Comparison of ENCODE assay signal across 28 cellular contexts in the genomic region with DNA sequence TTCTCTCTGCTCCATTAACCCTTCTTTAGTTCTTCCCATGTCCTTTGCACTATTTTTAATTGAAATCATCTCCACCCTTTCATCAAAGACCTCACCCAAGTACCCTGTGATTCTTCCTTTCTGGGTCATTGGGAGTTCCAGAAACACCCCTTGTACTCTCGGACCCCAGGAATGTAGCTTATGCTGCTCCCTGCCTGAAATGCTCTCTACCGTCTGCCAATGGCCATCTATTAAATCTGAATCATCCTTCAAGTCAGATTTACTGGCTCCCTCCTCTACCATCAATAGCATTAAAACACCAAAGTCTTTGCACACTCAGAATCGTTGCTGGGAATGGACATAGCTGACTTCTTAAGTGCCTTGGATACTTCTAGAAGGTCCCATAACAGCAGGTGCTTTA.
"Had no signal": no experiment of that assay in that cellular context is flagged by ENCODE, and none has a peak within 500 bp of the region (broad histone marks: within the 10 kb centered on the region; RNA-seq: fewer than 3 reads in every experiment).

No MANE protein-coding gene starts in this region.

- H3K4me1 ChIP-seq: body of pancreas, psoas muscle, right atrium auricular region had no signal

- H3K9me3 ChIP-seq: body of pancreas, psoas muscle, right atrium auricular region, stomach, thyroid gland, upper lobe of left lung had no signal

- H3K27me3 ChIP-seq: body of pancreas, neural progenitor cell, right atrium auricular region, stomach, thyroid gland, upper lobe of left lung had no signal

- H3K27me3 Mint-ChIP-seq: stimulated activated naive B cell treated with anti-CD40 and anti-IgM and Interleukin-4, amounts not matched to agents 10 μg/mL and 1 μg/mL and 100 μg/mL, for 72 hours had no signal

- H3K4me3 Mint-ChIP-seq: activated CD4-positive, alpha-beta memory T cell treated with anti-CD3 and anti-CD28 coated beads for 36 hours; activated CD4-positive, alpha-beta T cell treated with anti-CD3 and anti-CD28 coated beads, Interleukin-2, amount 10 ng/mL, durations not matched to agents 24 days and 14 days; activated T-cell treated with anti-CD3 and anti-CD28 coated beads, Interleukin-2, amount 50 U/mL, for 24 hours; activated T-helper 17 cell treated with anti-CD3 and anti-CD28 coated beads, Interleukin-2, amount 50 U/mL, for 72 hours; immature natural killer cell; memory B cell; naive thymus-derived CD4-positive, alpha-beta T cell; neural progenitor cell; stimulated activated naive B cell treated with anti-CD40 and anti-IgM and Interleukin-4, amounts not matched to agents 10 μg/mL and 1 μg/mL and 100 μg/mL, for 72 hours had no signal

- H3K27ac Mint-ChIP-seq: activated CD4-positive, alpha-beta memory T cell treated with anti-CD3 and anti-CD28 coated beads for 36 hours; activated CD4-positive, alpha-beta T cell treated with anti-CD3 and anti-CD28 coated beads, Interleukin-2, amount 10 ng/mL, durations not matched to agents 24 days and 14 days; activated naive CD4-positive, alpha-beta T cell treated with anti-CD3 and anti-CD28 coated beads, Interleukin-2, amount 50 U/mL, for 72 hours; activated T-cell treated with anti-CD3 and anti-CD28 coated beads, Interleukin-2, amount 50 U/mL, for 24 hours; activated T-helper 17 cell treated with anti-CD3 and anti-CD28 coated beads, Interleukin-2, amount 50 U/mL, for 72 hours; immature natural killer cell; memory B cell; naive thymus-derived CD4-positive, alpha-beta T cell; stimulated activated naive B cell treated with anti-CD40 and anti-IgM and Interleukin-4, amounts not matched to agents 10 μg/mL and 1 μg/mL and 100 μg/mL, for 72 hours had no signal

- H3K4me2 ChIP-seq: neural progenitor cell had no signal

- H3K4me3 ChIP-seq: body of pancreas, neural progenitor cell, psoas muscle, right atrium auricular region, stomach, thyroid gland, upper lobe of left lung had no signal

- ATAC-seq: activated CD4-positive, CD25-positive, alpha-beta regulatory T cell treated with anti-CD3 and anti-CD28 coated beads, Interleukin-2, amount 50 U/mL, for 24 hours; activated naive CD4-positive, alpha-beta T cell treated with anti-CD3 and anti-CD28 coated beads, Interleukin-2, amount 50 U/mL, for 72 hours; activated T-helper 17 cell treated with anti-CD3 and anti-CD28 coated beads, Interleukin-2, amount 50 U/mL, for 72 hours; body of pancreas; naive thymus-derived CD4-positive, alpha-beta T cell; psoas muscle; stimulated activated naive B cell treated with anti-CD40 and anti-IgM and Interleukin-4, amounts not matched to agents 10 μg/mL and 1 μg/mL and 100 μg/mL, for 72 hours had no signal

- H3K9me3 Mint-ChIP-seq: activated CD4-positive, alpha-beta memory T cell treated with anti-CD3 and anti-CD28 coated beads for 36 hours; activated CD4-positive, alpha-beta T cell treated with anti-CD3 and anti-CD28 coated beads, Interleukin-2, amount 10 ng/mL, durations not matched to agents 24 days and 14 days; activated T-cell treated with anti-CD3 and anti-CD28 coated beads, Interleukin-2, amount 50 U/mL, for 24 hours; activated T-helper 17 cell treated with anti-CD3 and anti-CD28 coated beads, Interleukin-2, amount 50 U/mL, for 72 hours; immature natural killer cell; stimulated activated naive B cell treated with anti-CD40 and anti-IgM and Interleukin-4, amounts not matched to agents 10 μg/mL and 1 μg/mL and 100 μg/mL, for 72 hours had no signal

- H2AFZ ChIP-seq: neural progenitor cell, parathyroid adenoma had no signal

- H3K79me2 ChIP-seq: parathyroid adenoma had no signal

- H3K9ac ChIP-seq: neural progenitor cell, parathyroid adenoma had no signal

- H3K4me1 Mint-ChIP-seq: activated CD4-positive, alpha-beta T cell treated with anti-CD3 and anti-CD28 coated beads, Interleukin-2, amount 10 ng/mL, durations not matched to agents 24 days and 14 days; immature natural killer cell; memory B cell had no signal

- H3K36me3 ChIP-seq: neural progenitor cell, right atrium auricular region, stomach, thyroid gland, upper lobe of left lung, WERI-Rb-1 had no signal

- H3K27ac ChIP-seq: body of pancreas, neural progenitor cell, psoas muscle, upper lobe of left lung, WERI-Rb-1 had no signal

- H3K36me3 Mint-ChIP-seq: activated CD4-positive, alpha-beta memory T cell treated with anti-CD3 and anti-CD28 coated beads for 36 hours; activated naive CD4-positive, alpha-beta T cell treated with anti-CD3 and anti-CD28 coated beads, Interleukin-2, amount 50 U/mL, for 72 hours; immature natural killer cell; memory B cell; naive thymus-derived CD4-positive, alpha-beta T cell; neural progenitor cell; stimulated activated naive B cell treated with anti-CD40 and anti-IgM and Interleukin-4, amounts not matched to agents 10 μg/mL and 1 μg/mL and 100 μg/mL, for 72 hours had no signal

- DNase-seq: activated CD4-positive, alpha-beta memory T cell treated with anti-CD3 and anti-CD28 coated beads for 36 hours; activated CD4-positive, alpha-beta T cell treated with anti-CD3 and anti-CD28 coated beads, Interleukin-2, amount 10 ng/mL, durations not matched to agents 24 days and 14 days; activated CD8-positive, alpha-beta memory T cell treated with anti-CD3 and anti-CD28 coated beads, Interleukin-2, amount 50 U/mL, for 48 hours; activated T-cell treated with anti-CD3 and anti-CD28 coated beads, Interleukin-2, amount 50 U/mL, for 24 hours; body of pancreas; dermis blood vessel endothelial cell; effector CD4-positive, alpha-beta T cell; head of caudate nucleus; hypothalamus; immature natural killer cell; midbrain; naive thymus-derived CD4-positive, alpha-beta T cell; occipital lobe; psoas muscle; stimulated activated CD4-positive, alpha-beta T cell treated with anti-CD3 and anti-CD28 coated beads, Interleukin-15, amount 100 ng/mL, for 24 hours; stimulated activated CD4-positive, alpha-beta T cell treated with anti-CD3 and anti-CD28 coated beads, Interleukin-2, amount 100 ng/mL, for 24 hours; stimulated activated naive B cell treated with anti-CD40 and anti-IgM and Interleukin-4, amounts not matched to agents 10 μg/mL and 1 μg/mL and 100 μg/mL, for 72 hours; stomach; thyroid gland; upper lobe of left lung; WERI-Rb-1 had no signal
